20 cellular contexts compared by ENCODE assay signal in genomic region chr17:16343569-16343968, GRCh38. TPM values are rescaled to one million over a fixed set of nuclear protein-coding genes. Genes with fewer than 3 reads are reported as not detected.
DNase-seq lines count a peak whose midpoint lies in the region; ATAC-seq and TF ChIP-seq lines count a peak whose summit lies in the region.
"Had no signal": no experiment of that assay in that cellular context is flagged by ENCODE, and none has a peak within 500 bp of the region (broad histone marks: within the 10 kb centered on the region; RNA-seq: fewer than 3 reads in every experiment).

No MANE protein-coding gene starts in this region.

- intact Hi-C loops in psoas muscle (cut with DNase I), result no loop called here

- H3K4me3 ChIP-seq in psoas muscle, result no peak overlapping the region
- H3K4me3 ChIP-seq in right atrium auricular region, result no peak overlapping the region
- no peak overlapping the region for H3K4me3 ChIP-seq in Peyer's patch
- H3K4me3 ChIP-seq: A549 had no signal

- H3K27ac ChIP-seq in psoas muscle, result peak overlapping the region; percentile 65
- H3K27ac ChIP-seq in right atrium auricular region, result no peak overlapping the region
- no peak overlapping the region for H3K27ac ChIP-seq in Peyer's patch
- H3K27ac ChIP-seq: 22Rv1, A549, C4-2B had no signal

- no peak for ATAC-seq in psoas muscle
- no peak for ATAC-seq in stimulated activated memory B cell treated with anti-CD40 and anti-IgM and Interleukin-4, amounts not matched to agents 10 μg/mL and 1 μg/mL and 100 μg/mL, for 72 hours
- ATAC-seq: A549, HCT116 had no signal

- H3K4me1 ChIP-seq in psoas muscle, result peaks cover 5% of the 10 kb centered on the region
- H3K4me1 ChIP-seq in right atrium auricular region, result no peaks in the 10 kb centered on the region
- H3K4me1 ChIP-seq in Peyer's patch, result no peaks in the 10 kb centered on the region

- H3K27me3 Mint-ChIP-seq in activated T-cell treated with anti-CD3 and anti-CD28 coated beads, Interleukin-2, amount 50 U/mL, for 24 hours, result no peaks in the 10 kb centered on the region
- no peaks in the 10 kb centered on the region for H3K27me3 Mint-ChIP-seq in nephron progenitor cell (ENCODE audit: low read depth, poor library complexity)
- H3K27me3 Mint-ChIP-seq in stimulated activated memory B cell treated with anti-CD40 and anti-IgM and Interleukin-4, amounts not matched to agents 10 μg/mL and 1 μg/mL and 100 μg/mL, for 72 hours, result no peaks in the 10 kb centered on the region
- H3K27me3 Mint-ChIP-seq: CD4-positive, alpha-beta memory T cell had no signal

- 92 to 99% (median 97%) methylated on average over 3 of the region's 3 CpGs for WGBS in psoas muscle, 3 donors

- H3K36me3 Mint-ChIP-seq in activated T-cell treated with anti-CD3 and anti-CD28 coated beads, Interleukin-2, amount 50 U/mL, for 24 hours (ENCODE audit: low read depth), result peaks cover 67% of the 10 kb centered on the region
- peaks cover 60% of the 10 kb centered on the region for H3K36me3 Mint-ChIP-seq in nephron progenitor cell (ENCODE audit: low read depth)
- peaks cover 46% of the 10 kb centered on the region for H3K36me3 Mint-ChIP-seq in stimulated activated memory B cell treated with anti-CD40 and anti-IgM and Interleukin-4, amounts not matched to agents 10 μg/mL and 1 μg/mL and 100 μg/mL, for 72 hours

- peaks cover 4 to 46% of the 10 kb centered on the region in 2 donors for H3K36me3 ChIP-seq in psoas muscle (ENCODE audit: insufficient read depth in 1 of 2, low read depth in 1 of 2)
- H3K36me3 ChIP-seq in right atrium auricular region, result peaks cover 17% of the 10 kb centered on the region
- peaks cover 0 to 39% (median 0%) of the 10 kb centered on the region in 3 donors for H3K36me3 ChIP-seq in Peyer's patch

- no peak for TF ChIP-seq POLR2A in Peyer's patch (IDR thresholded peaks at IDR 0.05)

- no peaks in the 10 kb centered on the region for H3K4me1 Mint-ChIP-seq in activated T-cell treated with anti-CD3 and anti-CD28 coated beads, Interleukin-2, amount 50 U/mL, for 24 hours (ENCODE audit: low read depth)
- H3K4me1 Mint-ChIP-seq in nephron progenitor cell, result peaks cover 2% of the 10 kb centered on the region
- no peaks in the 10 kb centered on the region for H3K4me1 Mint-ChIP-seq in stimulated activated memory B cell treated with anti-CD40 and anti-IgM and Interleukin-4, amounts not matched to agents 10 μg/mL and 1 μg/mL and 100 μg/mL, for 72 hours
- H3K4me1 Mint-ChIP-seq: CD4-positive, alpha-beta memory T cell had no signal

- in situ Hi-C loops in GM13977 (cut with MboI; ENCODE audit: low pct_unique_long_range_greater_than_20kb, low sequenced_read_pairs, unreplicated experiment), result no loop called here

- H3K9me3 ChIP-seq in psoas muscle, result no peaks in the 10 kb centered on the region
- no peaks in the 10 kb centered on the region for H3K9me3 ChIP-seq in right atrium auricular region
- no peaks in the 10 kb centered on the region for H3K9me3 ChIP-seq in Peyer's patch

- DNase-seq in activated T-cell treated with anti-CD3 and anti-CD28 coated beads, Interleukin-2, amount 50 U/mL, for 24 hours, result no peak
- DNase-seq in activated T-cell treated with anti-CD3 and anti-CD28 coated beads for 4 hours (no peak), nephron progenitor cell (no peak), psoas muscle (no peak), right atrium auricular region (ENCODE audit: low spot score) (no peak), GM13977 (ENCODE audit: low spot score) (no peak), Peyer's patch (no peak)
- DNase-seq: AML-193; CD4-positive, alpha-beta memory T cell; DMS153; DMS79; GDM1; GOT3; H7 had no signal

- H3K27me3 ChIP-seq in psoas muscle (ENCODE audit: insufficient read depth in 3 of 3, low read length in 2 of 3) (no peaks in the 10 kb centered on the region), right atrium auricular region (no peaks in the 10 kb centered on the region), Peyer's patch (no peaks in the 10 kb centered on the region)

- no peaks in the 10 kb centered on the region for H3K9me3 Mint-ChIP-seq in activated T-cell treated with anti-CD3 and anti-CD28 coated beads, Interleukin-2, amount 50 U/mL, for 24 hours
- no peaks in the 10 kb centered on the region for H3K9me3 Mint-ChIP-seq in nephron progenitor cell
- no peaks in the 10 kb centered on the region for H3K9me3 Mint-ChIP-seq in stimulated activated memory B cell treated with anti-CD40 and anti-IgM and Interleukin-4, amounts not matched to agents 10 μg/mL and 1 μg/mL and 100 μg/mL, for 72 hours
- H3K9me3 Mint-ChIP-seq: CD4-positive, alpha-beta memory T cell; HFFc6 had no signal

- TF ChIP-seq CTCF in nephron progenitor cell (IDR thresholded peaks at IDR 0.05) (no peak), psoas muscle (IDR thresholded peaks at IDR 0.05) (no peak), right atrium auricular region (IDR thresholded peaks at IDR 0.05) (no peak), GM13977 (IDR thresholded peaks at IDR 0.05; ENCODE audit: extremely low read depth, insufficient read depth, missing control alignments) (no peak), Peyer's patch (IDR thresholded peaks at IDR 0.05) (no peak)

- peak overlapping the region; percentile 56 for H3K27ac Mint-ChIP-seq in activated T-cell treated with anti-CD3 and anti-CD28 coated beads, Interleukin-2, amount 50 U/mL, for 24 hours
- peak overlapping the region; percentile 66 for H3K27ac Mint-ChIP-seq in nephron progenitor cell
- peak overlapping the region; percentile 39 for H3K27ac Mint-ChIP-seq in stimulated activated memory B cell treated with anti-CD40 and anti-IgM and Interleukin-4, amounts not matched to agents 10 μg/mL and 1 μg/mL and 100 μg/mL, for 72 hours
- H3K27ac Mint-ChIP-seq: HFFc6 had no signal

- no peak overlapping the region for H3K4me3 Mint-ChIP-seq in activated T-cell treated with anti-CD3 and anti-CD28 coated beads, Interleukin-2, amount 50 U/mL, for 24 hours
- no peak overlapping the region for H3K4me3 Mint-ChIP-seq in nephron progenitor cell
- no peak overlapping the region for H3K4me3 Mint-ChIP-seq in stimulated activated memory B cell treated with anti-CD40 and anti-IgM and Interleukin-4, amounts not matched to agents 10 μg/mL and 1 μg/mL and 100 μg/mL, for 72 hours
- H3K4me3 Mint-ChIP-seq: CD4-positive, alpha-beta memory T cell; HFFc6 had no signal

RNA-seq across cellular contexts. Expression of gene CENPV, which starts 9.7 kb away (rescaled TPM):
- total RNA-seq in psoas muscle (10 to 100 TPM; 29.6 to 44.3 (median 34.1) TPM), right atrium auricular region (10 to 100 TPM; 15.8 to 16.9 TPM), Peyer's patch (100 to 1,000 TPM in 1 of 4 donors, 10 to 100 TPM in 3; 49.0 to 109 (median 79.3) TPM)
- polyA plus RNA-seq in psoas muscle, result 10 to 100 TPM; 36.5 to 68.3 (median 42.6) TPM

RNA-seq across cellular contexts. Expression of gene UBB, which starts 37.3 kb away (rescaled TPM):
- total RNA-seq in psoas muscle, result 1,000 to 10,000 TPM; 1,704 to 3,203 (median 2,212) TPM
- polyA plus RNA-seq in psoas muscle, result 1,000 to 10,000 TPM in 2 of 3 donors, 100 to 1,000 TPM in 1; 700 to 1,893 (median 1,030) TPM
- total RNA-seq in right atrium auricular region, result 1,000 to 10,000 TPM in 1 of 2 donors, 100 to 1,000 TPM in 1; 862 to 1,091 TPM
- total RNA-seq in Peyer's patch, result 100 to 1,000 TPM; 574 to 927 (median 633) TPM
